ENCODE assay signal across 8 cellular contexts in genomic region chr13:37109080-37109678, GRCh38. TPM values are rescaled to one million over a fixed set of nuclear protein-coding genes. Genes with fewer than 3 reads are reported as not detected.
A peak's percentile ranks its signal among the peaks of the same experiment; 100 is the strongest.
DNase-seq lines count a peak whose midpoint lies in the region; ATAC-seq and TF ChIP-seq lines count a peak whose summit lies in the region.

No MANE protein-coding gene starts in this region.

- H3K27me3 ChIP-seq in CD8-positive, alpha-beta T cell (ENCODE audit: insufficient read depth, low read length): no peaks in the 10 kb centered on the region
- H3K27me3 ChIP-seq in SU-DHL-6 (ENCODE audit: low read length): no peaks in the 10 kb centered on the region
- no peaks in the 10 kb centered on the region for H3K27me3 ChIP-seq in smooth muscle cell (ENCODE audit: low read depth)

- H3K9me2 ChIP-seq in SU-DHL-6 (replicated peaks; ENCODE audit: insufficient read depth, low read length): no peaks in the 10 kb centered on the region

- H3K4me1 ChIP-seq in CD8-positive, alpha-beta T cell (ENCODE audit: insufficient read depth, low read length): no peaks in the 10 kb centered on the region
- no peaks in the 10 kb centered on the region for H3K4me1 ChIP-seq in smooth muscle cell (ENCODE audit: low read depth)

- no peaks in the 10 kb centered on the region for H3K36me3 Mint-ChIP-seq in CD8-positive, alpha-beta T cell
- H3K36me3 Mint-ChIP-seq in HFFc6 (ENCODE audit: low read depth) (no peaks in the 10 kb centered on the region), glutamatergic neuron (ENCODE audit: unreplicated experiment) (no peaks in the 10 kb centered on the region)
- no peaks in the 10 kb centered on the region for H3K36me3 Mint-ChIP-seq in activated naive CD8-positive, alpha-beta T cell treated with anti-CD3 and anti-CD28 coated beads for 36 hours

- no peak overlapping the region for H3K27ac Mint-ChIP-seq in CD8-positive, alpha-beta T cell
- H3K27ac Mint-ChIP-seq in HFFc6: no peak overlapping the region
- no peak overlapping the region for H3K27ac Mint-ChIP-seq in glutamatergic neuron (ENCODE audit: unreplicated experiment)
- no peak overlapping the region for H3K27ac Mint-ChIP-seq in activated naive CD8-positive, alpha-beta T cell treated with anti-CD3 and anti-CD28 coated beads for 36 hours

- no peak for DNase-seq in CD8-positive, alpha-beta T cell
- DNase-seq in HFFc6 (peak; percentile 57), glutamatergic neuron (no peak), smooth muscle cell (lab: John Stamatoyannopoulos, UW; ENCODE audit: unreplicated experiment) (no peak)
- no peak for DNase-seq in activated naive CD8-positive, alpha-beta T cell treated with anti-CD3 and anti-CD28 coated beads for 36 hours

- no peaks in the 10 kb centered on the region for H3K4me1 Mint-ChIP-seq in CD8-positive, alpha-beta T cell (ENCODE audit: low read depth)
- H3K4me1 Mint-ChIP-seq in HFFc6 (ENCODE audit: low read depth) (peaks cover 16% of the 10 kb centered on the region), glutamatergic neuron (ENCODE audit: low read depth, unreplicated experiment) (peaks cover 3% of the 10 kb centered on the region)
- no peaks in the 10 kb centered on the region for H3K4me1 Mint-ChIP-seq in activated naive CD8-positive, alpha-beta T cell treated with anti-CD3 and anti-CD28 coated beads for 36 hours

- H3K27me3 Mint-ChIP-seq in CD8-positive, alpha-beta T cell (ENCODE audit: low read depth): peaks cover 9% of the 10 kb centered on the region
- no peaks in the 10 kb centered on the region for H3K27me3 Mint-ChIP-seq in HFFc6 (ENCODE audit: insufficient read depth)
- H3K27me3 Mint-ChIP-seq in glutamatergic neuron (ENCODE audit: unreplicated experiment): no peaks in the 10 kb centered on the region
- H3K27me3 Mint-ChIP-seq in activated naive CD8-positive, alpha-beta T cell treated with anti-CD3 and anti-CD28 coated beads for 36 hours: peaks cover 7% of the 10 kb centered on the region

- H3K9me3 Mint-ChIP-seq in CD8-positive, alpha-beta T cell: no peaks in the 10 kb centered on the region
- no peaks in the 10 kb centered on the region for H3K9me3 Mint-ChIP-seq in HFFc6
- H3K9me3 Mint-ChIP-seq in glutamatergic neuron (ENCODE audit: unreplicated experiment): no peaks in the 10 kb centered on the region
- no peaks in the 10 kb centered on the region for H3K9me3 Mint-ChIP-seq in activated naive CD8-positive, alpha-beta T cell treated with anti-CD3 and anti-CD28 coated beads for 36 hours

- H3K4me2 ChIP-seq in SU-DHL-6 (ENCODE audit: low read depth, low read length, poor library complexity, severe bottlenecking): no peak overlapping the region
- H3K4me2 ChIP-seq in smooth muscle cell: no peak overlapping the region

- no peak overlapping the region for H3K9ac ChIP-seq in SU-DHL-6 (ENCODE audit: low read length)
- no peak overlapping the region for H3K9ac ChIP-seq in smooth muscle cell (ENCODE audit: low read depth)

- H3F3A ChIP-seq in SU-DHL-6 (ENCODE audit: insufficient read depth): no peaks in the 10 kb centered on the region
- no peaks in the 10 kb centered on the region for H3F3A ChIP-seq in smooth muscle cell (ENCODE audit: low read depth)

- TF ChIP-seq CTCF in CD8-positive, alpha-beta T cell (IDR thresholded peaks at IDR 0.05): peak; percentile 45
- TF ChIP-seq CTCF in HFFc6 (IDR thresholded peaks at IDR 0.05): peak; percentile 90
- peak; percentile 31 for TF ChIP-seq CTCF in SU-DHL-6 (IDR thresholded peaks at IDR 0.05; ENCODE audit: insufficient read depth, low read length, poor library complexity, severe bottlenecking)
- peak; percentile 68 for TF ChIP-seq CTCF in glutamatergic neuron (IDR thresholded peaks at IDR 0.05; ENCODE audit: partially characterized antibody, unreplicated experiment)
- TF ChIP-seq CTCF in smooth muscle cell (IDR thresholded peaks at IDR 0.05; ENCODE audit: borderline replicate concordance, insufficient read depth, poor library complexity, severe bottlenecking): peak; percentile 63

- H3K79me2 ChIP-seq in SU-DHL-6 (ENCODE audit: insufficient read depth, low read length) (no peaks in the 10 kb centered on the region), smooth muscle cell (ENCODE audit: low read depth) (no peaks in the 10 kb centered on the region)

- H3K36me3 ChIP-seq in CD8-positive, alpha-beta T cell (ENCODE audit: insufficient read depth, low read length): no peaks in the 10 kb centered on the region
- H3K36me3 ChIP-seq in SU-DHL-6 (ENCODE audit: low read length) (no peaks in the 10 kb centered on the region), smooth muscle cell (ENCODE audit: low read depth) (no peaks in the 10 kb centered on the region)

- no peak for ATAC-seq in CD8-positive, alpha-beta T cell
- ATAC-seq in HG02840 (IDR thresholded peaks at IDR 0.05; ENCODE audit: low FRiP score, unreplicated experiment) (no peak), GM18861 (IDR thresholded peaks at IDR 0.05; ENCODE audit: unreplicated experiment) (no peak)

- no peak overlapping the region for H3K27ac ChIP-seq in CD8-positive, alpha-beta T cell (ENCODE audit: low read depth, low read length)
- H3K27ac ChIP-seq in SU-DHL-6 (ENCODE audit: low read depth, low read length) (no peak overlapping the region), smooth muscle cell (ENCODE audit: low read depth) (no peak overlapping the region)

- no peak overlapping the region for H3K4me3 ChIP-seq in CD8-positive, alpha-beta T cell (ENCODE audit: low read depth, low read length)
- H3K4me3 ChIP-seq in SU-DHL-6 (ENCODE audit: insufficient read depth, low read length, poor library complexity, severe bottlenecking) (no peak overlapping the region), smooth muscle cell (no peak overlapping the region)

- H3K4me3 Mint-ChIP-seq in CD8-positive, alpha-beta T cell: no peak overlapping the region
- H3K4me3 Mint-ChIP-seq in HFFc6 (no peak overlapping the region), glutamatergic neuron (ENCODE audit: unreplicated experiment) (no peak overlapping the region)
- H3K4me3 Mint-ChIP-seq in activated naive CD8-positive, alpha-beta T cell treated with anti-CD3 and anti-CD28 coated beads for 36 hours: no peak overlapping the region

- CTCF ChIA-PET in CD8-positive, alpha-beta T cell (lab: Charles Lee): no interaction called here

- intact Hi-C loops in CD8-positive, alpha-beta T cell (cut with DNase I, micrococcal nuclease): no loop called here

- 8% methylated on average over 1 of the region's 1 CpG for WGBS in smooth muscle cell (ENCODE audit: low lambda C conversion rate)

- H4K20me1 ChIP-seq in SU-DHL-6 (ENCODE audit: low read depth, low read length) (no peaks in the 10 kb centered on the region), smooth muscle cell (ENCODE audit: low read depth) (no peaks in the 10 kb centered on the region)

- H3K9me3 ChIP-seq in CD8-positive, alpha-beta T cell (ENCODE audit: low read length): no peaks in the 10 kb centered on the region
- no peaks in the 10 kb centered on the region for H3K9me3 ChIP-seq in SU-DHL-6 (ENCODE audit: insufficient read depth, low read length)
- no peaks in the 10 kb centered on the region for H3K9me3 ChIP-seq in smooth muscle cell (replicated peaks; ENCODE audit: low read depth)

- POLR2A ChIA-PET in CD8-positive, alpha-beta T cell (lab: Charles Lee): no interaction called here

- H2AFZ ChIP-seq in SU-DHL-6 (ENCODE audit: low read depth, low read length, severe bottlenecking) (no peak overlapping the region), smooth muscle cell (ENCODE audit: low read depth) (no peak overlapping the region)

RNA-seq across cellular contexts. Expression of gene CSNK1A1L, which starts 3.7 kb away (rescaled TPM):
- total RNA-seq in CD8-positive, alpha-beta T cell: not detected
- total RNA-seq in HFFc6 (2021; fragmentation: NEBNext Ultra II Directional; extraction: Animal tissue kit (Norgen Biotek cat#: 25700)): not detected
- total RNA-seq in glutamatergic neuron (ENCODE audit: unreplicated experiment) (not detected), smooth muscle cell (not detected in 2 replicates)
- not detected in 2 replicates for polyA plus RNA-seq in smooth muscle cell
- under 1 TPM in 1 of 2 experiments, not detected in 1; 0.08 TPM for total RNA-seq in activated naive CD8-positive, alpha-beta T cell treated with anti-CD3 and anti-CD28 coated beads for 36 hours

RNA-seq across cellular contexts. Expression of gene SUPT20H, which starts 49.7 kb away (rescaled TPM):
- total RNA-seq in CD8-positive, alpha-beta T cell: 10 to 100 TPM; 53.0 to 55.0 TPM
- 10 to 100 TPM; 46.5 to 55.4 (median 50.2) TPM for total RNA-seq in HFFc6 (2021; fragmentation: NEBNext Ultra II Directional; extraction: Animal tissue kit (Norgen Biotek cat#: 25700))
- 115 TPM for total RNA-seq in glutamatergic neuron (ENCODE audit: unreplicated experiment)
- 86.4 and 116 TPM in 2 replicates for total RNA-seq in smooth muscle cell
- 46.9 and 61.8 TPM in 2 replicates for polyA plus RNA-seq in smooth muscle cell
- total RNA-seq in activated naive CD8-positive, alpha-beta T cell treated with anti-CD3 and anti-CD28 coated beads for 36 hours: 10 to 100 TPM; 47.3 to 53.5 TPM

Comparison
In these comparisons a context has a peak if more than half of its experiments do, and no peak if none do; other contexts are left out.
1. CTCF ChIP-seq: peak in every context shown above with its lines; median percentile 90 in HFFc6; 68 in glutamatergic neuron; 63 in smooth muscle cell; 45 in CD8-positive, alpha-beta T cell; 31 in SU-DHL-6.